In genomic region chr12:49761677-49762467, GRCh38 we compare ENCODE assay signal across 15 cellular contexts.
DNase-seq lines count a peak whose midpoint lies in the region; ATAC-seq lines count a peak whose summit lies in the region.
"Had no signal": no experiment of that assay in that cellular context is flagged by ENCODE, and none has a peak within 500 bp of the region (broad histone marks: within the 10 kb centered on the region; RNA-seq: fewer than 3 reads in every experiment).

No MANE protein-coding gene starts in this region.

- no peak for DNase-seq in activated naive CD4-positive, alpha-beta T cell treated with anti-CD3 and anti-CD28 coated beads, Interleukin-2, amount 50 U/mL, for 16 hours
- DNase-seq in SK-N-MC (ENCODE audit: low read depth, low spot score), result no peak
- DNase-seq in stimulated activated naive CD8-positive, alpha-beta T cell treated with anti-CD3 and anti-CD28 coated beads, Interleukin-15, amount 100 ng/mL, for 72 hours, result no peak
- DNase-seq: activated gamma-delta T cell treated with Interleukin-2 at 50 U/mL for 16 hours, foreskin keratinocyte, left ventricle myocardium superior, NCI-H1105, NCI-H774 had no signal

- no peak overlapping the region for H3K9ac ChIP-seq in SK-N-MC (ENCODE audit: insufficient read length)

- no peaks in the 10 kb centered on the region for H3K9me3 Mint-ChIP-seq in activated naive CD4-positive, alpha-beta T cell treated with anti-CD3 and anti-CD28 coated beads, Interleukin-2, amount 50 U/mL, for 24 hours
- H3K9me3 Mint-ChIP-seq in dendritic cell treated with granulocyte-macrophage colony-stimulating factor and Interleukin-4, amounts not matched to agents 40 ng/mL and 50 ng/mL, for 4 days, result no peaks in the 10 kb centered on the region
- H3K9me3 Mint-ChIP-seq in stimulated activated naive CD8-positive, alpha-beta T cell treated with anti-CD3 and anti-CD28 coated beads, Interleukin-15, amount 100 ng/mL, for 72 hours, result no peaks in the 10 kb centered on the region

- no peaks in the 10 kb centered on the region for H3K27me3 Mint-ChIP-seq in activated naive CD4-positive, alpha-beta T cell treated with anti-CD3 and anti-CD28 coated beads, Interleukin-2, amount 50 U/mL, for 24 hours
- no peaks in the 10 kb centered on the region for H3K27me3 Mint-ChIP-seq in dendritic cell treated with granulocyte-macrophage colony-stimulating factor and Interleukin-4, amounts not matched to agents 40 ng/mL and 50 ng/mL, for 4 days
- H3K27me3 Mint-ChIP-seq in stimulated activated naive CD8-positive, alpha-beta T cell treated with anti-CD3 and anti-CD28 coated beads, Interleukin-15, amount 100 ng/mL, for 72 hours, result no peaks in the 10 kb centered on the region
- H3K27me3 Mint-ChIP-seq: progenitor cell of endocrine pancreas had no signal

- intact Hi-C loops in dendritic cell treated with granulocyte-macrophage colony-stimulating factor and Interleukin-4, amounts not matched to agents 40 ng/mL and 50 ng/mL, for 4 days (cut with micrococcal nuclease), result no loop called here

- peak overlapping the region; percentile 11 for H3K4me3 Mint-ChIP-seq in activated naive CD4-positive, alpha-beta T cell treated with anti-CD3 and anti-CD28 coated beads, Interleukin-2, amount 50 U/mL, for 24 hours
- no peak overlapping the region for H3K4me3 Mint-ChIP-seq in dendritic cell treated with granulocyte-macrophage colony-stimulating factor and Interleukin-4, amounts not matched to agents 40 ng/mL and 50 ng/mL, for 4 days
- H3K4me3 Mint-ChIP-seq in stimulated activated naive CD8-positive, alpha-beta T cell treated with anti-CD3 and anti-CD28 coated beads, Interleukin-15, amount 100 ng/mL, for 72 hours, result peak overlapping the region; percentile 29 to 52

- no peaks in the 10 kb centered on the region for H3K9me3 ChIP-seq in SK-N-MC (ENCODE audit: low read depth, low read length)
- H3K9me3 ChIP-seq: breast epithelium had no signal

- no peak overlapping the region for H3K4me3 ChIP-seq in SK-N-MC
- H3K4me3 ChIP-seq: breast epithelium had no signal

- H3K36me3 ChIP-seq in SK-N-MC (ENCODE audit: insufficient read depth, low read length), result peaks cover 72% of the 10 kb centered on the region

- H3K27ac ChIP-seq in SK-N-MC, result 0 out of 2 replicates have a peak overlapping the region, but pooled peaks have one; percentile 27
- H3K27ac ChIP-seq: breast epithelium, foreskin keratinocyte had no signal

- peak overlapping the region; percentile 80 for H3K27ac Mint-ChIP-seq in activated naive CD4-positive, alpha-beta T cell treated with anti-CD3 and anti-CD28 coated beads, Interleukin-2, amount 50 U/mL, for 24 hours
- H3K27ac Mint-ChIP-seq in dendritic cell treated with granulocyte-macrophage colony-stimulating factor and Interleukin-4, amounts not matched to agents 40 ng/mL and 50 ng/mL, for 4 days, result peak overlapping the region; percentile 72
- H3K27ac Mint-ChIP-seq in stimulated activated naive CD8-positive, alpha-beta T cell treated with anti-CD3 and anti-CD28 coated beads, Interleukin-15, amount 100 ng/mL, for 72 hours, result peak overlapping the region in 1 of 2 donors; percentile 72

- H3K4me1 Mint-ChIP-seq in activated naive CD4-positive, alpha-beta T cell treated with anti-CD3 and anti-CD28 coated beads, Interleukin-2, amount 50 U/mL, for 24 hours, result peaks cover 57% of the 10 kb centered on the region
- peaks cover 32% of the 10 kb centered on the region for H3K4me1 Mint-ChIP-seq in dendritic cell treated with granulocyte-macrophage colony-stimulating factor and Interleukin-4, amounts not matched to agents 40 ng/mL and 50 ng/mL, for 4 days (ENCODE audit: low read depth)
- H3K4me1 Mint-ChIP-seq in stimulated activated naive CD8-positive, alpha-beta T cell treated with anti-CD3 and anti-CD28 coated beads, Interleukin-15, amount 100 ng/mL, for 72 hours, result peaks cover 74% of the 10 kb centered on the region

- peak; percentile 51 for ATAC-seq in stimulated activated naive CD8-positive, alpha-beta T cell treated with anti-CD3 and anti-CD28 coated beads, Interleukin-15, amount 100 ng/mL, for 72 hours
- no peak for ATAC-seq in HG03521 (IDR thresholded peaks at IDR 0.05; ENCODE audit: unreplicated experiment)
- ATAC-seq in GM19035 (IDR thresholded peaks at IDR 0.05; ENCODE audit: unreplicated experiment), result no peak
- no peak for ATAC-seq in GM21390 (IDR thresholded peaks at IDR 0.05; ENCODE audit: unreplicated experiment)
- ATAC-seq: foreskin keratinocyte, left ventricle myocardium superior had no signal

- peaks cover 36% of the 10 kb centered on the region for H3K36me3 Mint-ChIP-seq in activated naive CD4-positive, alpha-beta T cell treated with anti-CD3 and anti-CD28 coated beads, Interleukin-2, amount 50 U/mL, for 24 hours
- peaks cover 84% of the 10 kb centered on the region for H3K36me3 Mint-ChIP-seq in dendritic cell treated with granulocyte-macrophage colony-stimulating factor and Interleukin-4, amounts not matched to agents 40 ng/mL and 50 ng/mL, for 4 days (ENCODE audit: low read depth)
